18 cellular contexts compared by ENCODE assay signal in genomic region chr16:2959206-2959605, GRCh38. TPM values are rescaled to one million over a fixed set of nuclear protein-coding genes. Genes with fewer than 3 reads are reported as not detected.
DNase-seq lines count a peak whose midpoint lies in the region; ATAC-seq and TF ChIP-seq lines count a peak whose summit lies in the region.
"Had no signal": no experiment of that assay in that cellular context is flagged by ENCODE, and none has a peak within 500 bp of the region (broad histone marks: within the 10 kb centered on the region; RNA-seq: fewer than 3 reads in every experiment).

No MANE protein-coding gene starts in this region.

- H3K4me1 Mint-ChIP-seq in activated CD4-positive, alpha-beta memory T cell treated with anti-CD3 and anti-CD28 coated beads for 36 hours (ENCODE audit: low read depth) = peaks cover 10% of the 10 kb centered on the region

- no TSS peak for BruUV-seq in mammary epithelial cell (replicated peaks; lab: Mats Ljungman, UMichigan)

- no peak overlapping the region for H3K9ac ChIP-seq in mammary epithelial cell (ENCODE audit: insufficient read depth, low read length)

- H3K27ac ChIP-seq in mammary epithelial cell (ENCODE audit: insufficient read depth, low read depth, low read length) (no peak overlapping the region), breast epithelium (no peak overlapping the region)
- H3K27ac ChIP-seq: A549, C4-2B, SJCRH30 had no signal

- H3K27me3 ChIP-seq in mammary epithelial cell (ENCODE audit: insufficient read depth, low read length) (no peaks in the 10 kb centered on the region), breast epithelium (peaks cover 7 to 57% of the 10 kb centered on the region in 2 donors)

- no peaks in the 10 kb centered on the region for H3K9me3 Mint-ChIP-seq in activated CD4-positive, alpha-beta memory T cell treated with anti-CD3 and anti-CD28 coated beads for 36 hours

- DNase-seq in mammary epithelial cell (no peak), breast epithelium (ENCODE audit: low spot score in 2 of 2) (no peak), NCI-H69 (lab: John Stamatoyannopoulos, UW) (peak; percentile 37), left colon (peak; percentile 19 to 24), kidney tubule cell (ENCODE audit: low spot score) (no peak)
- no peak for DNase-seq in activated CD4-positive, alpha-beta memory T cell treated with anti-CD3 and anti-CD28 coated beads for 36 hours
- DNase-seq: DMS 273 treated with DMSO at 0.1 percent for 48 hours; Karpas-422; MG63; NCI-H1092 treated with DMSO at 0.1 percent for 48 hours; NCI-H2107; NCI-H2227 treated with DMSO at 0.1 percent for 48 hours; NCI-H524; NK-92 treated with Interleukin-12 subunit alpha and Interleukin-12 subunit beta, amount 100 ng/mL, for 24 hours; SJCRH30 had no signal

- H3K4me3 ChIP-seq in mammary epithelial cell (replicated peaks in 1 of 3; ENCODE audit: insufficient read depth in 1 of 3, low read depth in 2 of 3, low read length in 3 of 3) (no peak overlapping the region), breast epithelium (no peak overlapping the region)
- H3K4me3 ChIP-seq: A549, MG63, SJCRH30 had no signal

- H3K4me1 ChIP-seq in mammary epithelial cell (ENCODE audit: insufficient read depth, low read length) (peaks cover 27% of the 10 kb centered on the region), breast epithelium (peaks cover 6 to 11% of the 10 kb centered on the region in 2 donors)

- no peak for TF ChIP-seq POLR2A in breast epithelium (IDR thresholded peaks at IDR 0.05)

- in situ Hi-C loops in mammary epithelial cell (cut with MboI; ENCODE audit: low sequenced_read_pairs in 2 of 2) = no loop called here

- peak; percentile 11 for ATAC-seq in left colon
- ATAC-seq in GM18907 (IDR thresholded peaks at IDR 0.05; ENCODE audit: unreplicated experiment) = no peak
- ATAC-seq: A549 had no signal

- no peak overlapping the region for H3K27ac Mint-ChIP-seq in activated CD4-positive, alpha-beta memory T cell treated with anti-CD3 and anti-CD28 coated beads for 36 hours

- H2AFZ ChIP-seq in mammary epithelial cell (ENCODE audit: low read depth, low read length) = no peak overlapping the region

- H4K20me1 ChIP-seq in mammary epithelial cell (ENCODE audit: insufficient read depth, low read length) = no peaks in the 10 kb centered on the region

- WGBS in mammary epithelial cell (ENCODE audit: low coverage, missing lambda C conversion rate) = 37% methylated on average over 5 of the region's 10 CpGs

- no peaks in the 10 kb centered on the region for H3K36me3 ChIP-seq in mammary epithelial cell (ENCODE audit: insufficient read depth, low read length)
- no peaks in the 10 kb centered on the region for H3K36me3 ChIP-seq in breast epithelium
- H3K36me3 ChIP-seq: MG63, SJCRH30 had no signal

- H3K4me2 ChIP-seq in mammary epithelial cell (ENCODE audit: insufficient read depth, low read depth, low read length) = peak overlapping the region; percentile 7
- H3K4me2 ChIP-seq: A549 had no signal

- no peaks in the 10 kb centered on the region for H3K79me2 ChIP-seq in mammary epithelial cell (ENCODE audit: insufficient read depth, low read length)

- intact Hi-C loops in mammary epithelial cell (cut with micrococcal nuclease) = no loop called here
- intact Hi-C loops in breast epithelium (cut with DNase I; ENCODE audit: low total_unique reads) = no loop called here
- intact Hi-C loops in left colon (cut with DNase I, micrococcal nuclease) = no loop called here
- intact Hi-C loops in activated CD4-positive, alpha-beta memory T cell treated with anti-CD3 and anti-CD28 coated beads for 36 hours (cut with micrococcal nuclease) = no loop called here

- no peaks in the 10 kb centered on the region for H3K9me3 ChIP-seq in mammary epithelial cell (replicated peaks; ENCODE audit: insufficient read depth, low read length)
- no peaks in the 10 kb centered on the region for H3K9me3 ChIP-seq in breast epithelium
- H3K9me3 ChIP-seq: A549, MG63, SJCRH30 had no signal

- H3K4me3 Mint-ChIP-seq in activated CD4-positive, alpha-beta memory T cell treated with anti-CD3 and anti-CD28 coated beads for 36 hours = no peak overlapping the region

- TF ChIP-seq CTCF in mammary epithelial cell (conservative IDR thresholded peaks at IDR 0.05 in 1 of 2, IDR thresholded peaks at IDR 0.05 in 1 of 2; ENCODE audit: extremely low read depth in 1 of 2, insufficient read depth in 1 of 2, low read depth in 1 of 2, low read length in 2 of 2) (no peak), breast epithelium (IDR thresholded peaks at IDR 0.05) (no peak)

- H3K27me3 Mint-ChIP-seq in activated CD4-positive, alpha-beta memory T cell treated with anti-CD3 and anti-CD28 coated beads for 36 hours = peaks cover 36% of the 10 kb centered on the region

- no peaks in the 10 kb centered on the region for H3K36me3 Mint-ChIP-seq in activated CD4-positive, alpha-beta memory T cell treated with anti-CD3 and anti-CD28 coated beads for 36 hours

- CTCF ChIA-PET in mammary epithelial cell (lab: Charles Lee; ENCODE audit: low non-redundant PET) = no interaction called here
- CTCF ChIA-PET in activated CD4-positive, alpha-beta memory T cell treated with anti-CD3 and anti-CD28 coated beads for 36 hours (lab: Charles Lee) = interaction anchor here (0.6 to 1.2 kb wide), 3 partner anchors 8 to 78 kb away, joined by 3 to 4 read pairs (median 3); no protein-coding TSS in a partner anchor

- dilution Hi-C loops in mammary epithelial cell (cut with HindIII; ENCODE audit: low sequenced_read_pairs) = no loop called here

- POLR2A ChIA-PET in activated CD4-positive, alpha-beta memory T cell treated with anti-CD3 and anti-CD28 coated beads for 36 hours (lab: Charles Lee) = interaction anchor here (0.6 kb wide), 1 partner anchor 13 kb away, joined by 4 read pairs; no protein-coding TSS in a partner anchor

RNA-seq across cellular contexts. Expression of gene KREMEN2, which starts 4.9 kb away (rescaled TPM):
- under 1 TPM; 0.33 to 0.96 TPM for total RNA-seq in mammary epithelial cell
- polyA plus RNA-seq in mammary epithelial cell = 0.99 TPM
- polyA minus RNA-seq in mammary epithelial cell = not detected
- total RNA-seq in breast epithelium = under 1 TPM in 1 of 3 donors, not detected in 2; 0.33 TPM
- 1 to 10 TPM in 1 of 2 donors, under 1 TPM in 1; 0.89 to 1.1 TPM for total RNA-seq in left colon
- not detected for total RNA-seq in activated CD4-positive, alpha-beta memory T cell treated with anti-CD3 and anti-CD28 coated beads for 36 hours

RNA-seq across cellular contexts. Expression of gene PAQR4, which starts 9.9 kb away (rescaled TPM):
- total RNA-seq in mammary epithelial cell (10 to 100 TPM in 1 of 2 donors, 1 to 10 TPM in 1; 6.8 to 21.6 TPM), breast epithelium (1 to 10 TPM; 2.0 to 4.0 (median 3.7) TPM), left colon (10 to 100 TPM in 1 of 2 donors, 1 to 10 TPM in 1; 8.7 to 12.7 TPM)
- 24.1 TPM for polyA plus RNA-seq in mammary epithelial cell
- polyA minus RNA-seq in mammary epithelial cell = 15.3 TPM
- total RNA-seq in activated CD4-positive, alpha-beta memory T cell treated with anti-CD3 and anti-CD28 coated beads for 36 hours = 10 to 100 TPM; 37.0 to 37.9 TPM

RNA-seq across cellular contexts. Expression of gene PKMYT1, which starts 21.0 kb away (rescaled TPM):
- total RNA-seq in mammary epithelial cell (10 to 100 TPM in 1 of 2 donors, 1 to 10 TPM in 1; 4.2 to 67.2 TPM), breast epithelium (1 to 10 TPM in 1 of 3 donors, under 1 TPM in 2; 0.66 to 1.4 (median 0.73) TPM), left colon (10 to 100 TPM in 1 of 2 donors, 1 to 10 TPM in 1; 4.4 to 12.6 TPM)
- 44.5 TPM for polyA plus RNA-seq in mammary epithelial cell
- polyA minus RNA-seq in mammary epithelial cell = 37.9 TPM
- total RNA-seq in activated CD4-positive, alpha-beta memory T cell treated with anti-CD3 and anti-CD28 coated beads for 36 hours = 100 to 1,000 TPM; 123 to 134 TPM

RNA-seq across cellular contexts. Expression of gene FLYWCH1, which starts 47.5 kb away (rescaled TPM):
- 10 to 100 TPM; 53.2 to 56.1 TPM for total RNA-seq in mammary epithelial cell
- 22.3 TPM for polyA plus RNA-seq in mammary epithelial cell
- 10.5 TPM for polyA minus RNA-seq in mammary epithelial cell
- total RNA-seq in breast epithelium = 10 to 100 TPM; 28.0 to 30.9 (median 28.2) TPM
- total RNA-seq in left colon = 10 to 100 TPM; 23.0 to 27.3 TPM
- 10 to 100 TPM; 49.2 to 52.2 TPM for total RNA-seq in activated CD4-positive, alpha-beta memory T cell treated with anti-CD3 and anti-CD28 coated beads for 36 hours

RNA-seq across cellular contexts. Expression of gene CLDN9, which starts 53.5 kb away (rescaled TPM):
- total RNA-seq in mammary epithelial cell (not detected), breast epithelium (under 1 TPM in 1 of 3 donors, not detected in 2; 0.15 TPM), left colon (under 1 TPM; 0.40 to 0.42 TPM)
- polyA plus RNA-seq in mammary epithelial cell = not detected
- not detected for polyA minus RNA-seq in mammary epithelial cell
- not detected for total RNA-seq in activated CD4-positive, alpha-beta memory T cell treated with anti-CD3 and anti-CD28 coated beads for 36 hours
- total RNA-seq: SJCRH30 had no signal

Comparison
In these comparisons a context has a peak if more than half of its experiments do, and no peak if none do; other contexts are left out.
1. DNase-seq: peak in NCI-H69 (single experiment) and left colon (2 of 2); none in mammary epithelial cell (single experiment), breast epithelium (0 of 2), activated CD4-positive, alpha-beta memory T cell treated with anti-CD3 and anti-CD28 coated beads for 36 hours (single experiment) and kidney tubule cell (single experiment).